ENCODE assay signal across 8 cellular contexts in the genomic region with DNA sequence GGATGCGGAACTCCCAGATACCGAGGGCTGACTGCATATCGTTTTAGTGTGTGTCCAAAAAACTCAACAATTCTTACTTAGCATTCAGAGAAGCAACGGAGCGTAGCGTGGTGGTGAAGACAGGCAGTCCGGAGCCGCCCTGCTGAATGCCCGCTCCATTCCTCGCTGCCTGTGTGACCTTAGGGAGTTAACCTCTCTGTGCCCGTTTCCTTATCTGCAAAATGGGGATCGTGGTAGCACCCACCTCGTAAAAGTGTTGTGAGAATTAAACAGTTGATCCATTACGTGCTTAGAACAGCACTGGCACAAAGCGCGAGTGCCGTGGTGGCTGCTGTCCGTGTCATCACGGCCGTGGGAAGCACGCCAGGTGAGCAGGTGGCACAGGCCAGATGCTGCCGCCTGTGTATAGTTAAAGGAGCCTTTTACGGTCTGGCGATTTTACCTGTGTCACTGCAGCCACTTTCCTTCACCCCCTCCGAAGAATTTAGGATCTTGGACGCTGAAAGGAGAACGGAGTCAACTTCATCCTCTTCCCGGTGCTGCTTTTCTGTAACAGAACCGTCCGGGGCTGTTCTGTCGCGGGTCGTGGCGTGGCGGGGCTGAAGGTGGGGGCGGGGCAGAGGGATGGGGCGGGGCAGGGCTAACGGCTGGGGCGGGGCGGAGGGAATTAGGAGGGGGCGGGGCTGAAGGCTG. TPM values are rescaled to one million over a fixed set of nuclear protein-coding genes. Genes with fewer than 3 reads are reported as not detected.
DNase-seq lines count a peak whose midpoint lies in the region; ATAC-seq, FAIRE-seq and TF ChIP-seq lines count a peak whose summit lies in the region.

No MANE protein-coding gene starts in this region.

- FAIRE-seq in A549 (lab: Jason Lieb, UNC), result no peak

- H3K27ac Mint-ChIP-seq in activated CD4-positive, alpha-beta T cell treated with anti-CD3 and anti-CD28 coated beads, Interleukin-2, amount 10 ng/mL, durations not matched to agents 24 days and 14 days, result no peak overlapping the region
- peak overlapping the region; percentile 44 to 60 for H3K27ac Mint-ChIP-seq in effector memory CD8-positive, alpha-beta T cell

- peaks cover 8% of the 10 kb centered on the region for H3K4me1 Mint-ChIP-seq in activated CD4-positive, alpha-beta T cell treated with anti-CD3 and anti-CD28 coated beads, Interleukin-2, amount 10 ng/mL, durations not matched to agents 24 days and 14 days
- H3K4me1 Mint-ChIP-seq in effector memory CD8-positive, alpha-beta T cell (ENCODE audit: low read depth in 2 of 2), result peaks cover 14 to 15% of the 10 kb centered on the region in 2 donors

- TF ChIP-seq EP300 in A549 (IDR thresholded peaks at IDR 0.05), result no peak

- 0 out of 3 replicates have a peak, but pooled peaks cover 4% of the 10 kb centered on the region for H3K4me1 ChIP-seq in A549
- no peaks in the 10 kb centered on the region for H3K4me1 ChIP-seq in mesodermal cell (ENCODE audit: control insufficient read depth, insufficient read depth, low read length, poor library complexity, severe bottlenecking)
- H3K4me1 ChIP-seq in stomach smooth muscle (ENCODE audit: control insufficient read depth, insufficient read depth, low read length), result peaks cover 4% of the 10 kb centered on the region

- H3K4me2 ChIP-seq in A549, result peak overlapping the region; percentile 93

- H3K9ac ChIP-seq in stomach smooth muscle (ENCODE audit: low read length in 2 of 2), result peak overlapping the region; percentile 77 to 92

- TF ChIP-seq RAD21 in A549 (conservative IDR thresholded peaks at IDR 0.05 in 1 of 2, IDR thresholded peaks at IDR 0.05 in 1 of 2), result no peak

- ATAC-seq in A549 (peak; percentile 28 to 40), GM21528 (IDR thresholded peaks at IDR 0.05; ENCODE audit: low FRiP score, unreplicated experiment) (no peak)
- ATAC-seq in effector memory CD8-positive, alpha-beta T cell (replicated peaks), result peak; percentile 39

- CTCF ChIA-PET in A549 (lab: Yijun Ruan, JAX), result no interaction called here

- no peaks in the 10 kb centered on the region for H3K36me3 ChIP-seq in mesodermal cell (ENCODE audit: control insufficient read depth, insufficient read depth, low read length)
- H3K36me3 ChIP-seq in stomach smooth muscle (ENCODE audit: control insufficient read depth in 2 of 2, insufficient read depth in 2 of 2, low read length in 2 of 2), result no peaks in the 10 kb centered on the region

- POLR2A ChIA-PET in A549 (lab: Yijun Ruan, JAX), result no interaction called here

- H3K4me3 Mint-ChIP-seq in activated CD4-positive, alpha-beta T cell treated with anti-CD3 and anti-CD28 coated beads, Interleukin-2, amount 10 ng/mL, durations not matched to agents 24 days and 14 days, result peak overlapping the region; percentile 77
- peak overlapping the region; percentile 88 to 93 for H3K4me3 Mint-ChIP-seq in effector memory CD8-positive, alpha-beta T cell

- peak overlapping the region; percentile 60 for H3K4me3 ChIP-seq in A549
- H3K4me3 ChIP-seq in GM12875 (ENCODE audit: low read depth, low read length), result peak overlapping the region; percentile 77
- peak overlapping the region; percentile 54 for H3K4me3 ChIP-seq in LNCaP clone FGC (ENCODE audit: low read depth, low read length)
- peak overlapping the region; percentile 38 for H3K4me3 ChIP-seq in mesodermal cell (ENCODE audit: extremely low read depth, insufficient read depth, low read length, poor library complexity, severe bottlenecking)
- H3K4me3 ChIP-seq in stomach smooth muscle (ENCODE audit: low read length in 2 of 2), result peak overlapping the region; percentile 96 to 97

- no peaks in the 10 kb centered on the region for H3K27me3 ChIP-seq in stomach smooth muscle (ENCODE audit: control insufficient read depth in 1 of 2, insufficient read depth in 2 of 2, low read length in 2 of 2)

- peaks cover 55% of the 10 kb centered on the region for H3K27me3 Mint-ChIP-seq in activated CD4-positive, alpha-beta T cell treated with anti-CD3 and anti-CD28 coated beads, Interleukin-2, amount 10 ng/mL, durations not matched to agents 24 days and 14 days
- peaks cover 0 to 4% of the 10 kb centered on the region in 2 donors for H3K27me3 Mint-ChIP-seq in effector memory CD8-positive, alpha-beta T cell

- H3K36me3 Mint-ChIP-seq in activated CD4-positive, alpha-beta T cell treated with anti-CD3 and anti-CD28 coated beads, Interleukin-2, amount 10 ng/mL, durations not matched to agents 24 days and 14 days (ENCODE audit: low read depth), result no peaks in the 10 kb centered on the region
- peaks cover 6% of the 10 kb centered on the region for H3K36me3 Mint-ChIP-seq in effector memory CD8-positive, alpha-beta T cell (ENCODE audit: insufficient read depth)

- H3K9me3 ChIP-seq in A549 (no peaks in the 10 kb centered on the region), mesodermal cell (ENCODE audit: control insufficient read depth, low read length) (no peaks in the 10 kb centered on the region), stomach smooth muscle (ENCODE audit: control insufficient read depth in 2 of 2, low read length in 2 of 2) (no peaks in the 10 kb centered on the region)

- TF ChIP-seq CTCF in A549 (IDR thresholded peaks at IDR 0.05) (no peak), GM12875 (IDR thresholded peaks at IDR 0.05; ENCODE audit: borderline replicate concordance, insufficient read depth, low read depth, low read length) (no peak), LNCaP clone FGC (IDR thresholded peaks at IDR 0.05; ENCODE audit: control insufficient read depth, extremely low read depth, insufficient read depth) (no peak)

- WGBS in A549 (ENCODE audit: missing lambda C conversion rate), result 8% methylated on average over 20 of the region's 41 CpGs
- 3 to 14% methylated on average over 17 to 22 of the region's 41 CpGs for WGBS in mesodermal cell (ENCODE audit: insufficient coverage in 2 of 2), 2 experiments

- TF ChIP-seq POLR2A in A549 (IDR thresholded peaks at IDR 0.05; ENCODE audit: low read length), result no peak

- no peak overlapping the region for H3K27ac ChIP-seq in A549
- H3K27ac ChIP-seq in mesodermal cell (ENCODE audit: low read depth, low read length, severe bottlenecking), result no peak overlapping the region
- H3K27ac ChIP-seq in stomach smooth muscle (ENCODE audit: low read length), result peak overlapping the region; percentile 49

- DNase-seq in A549 (ENCODE audit: low read depth in 1 of 2, low spot score in 1 of 2) (peak; percentile 8 to 9), LNCaP clone FGC (ENCODE audit: low read depth) (peak; percentile 62)
- peak; percentile 79 for DNase-seq in activated CD4-positive, alpha-beta T cell treated with anti-CD3 and anti-CD28 coated beads, Interleukin-2, amount 10 ng/mL, durations not matched to agents 24 days and 14 days
- DNase-seq in effector memory CD8-positive, alpha-beta T cell, result peak; percentile 41 to 48 (median 47)

- intact Hi-C loops in activated CD4-positive, alpha-beta T cell treated with anti-CD3 and anti-CD28 coated beads, Interleukin-2, amount 10 ng/mL, durations not matched to agents 24 days and 14 days (cut with micrococcal nuclease), result loop anchor here (1.0 to 5.0 kb wide), 7 partner anchors 45 to 822 kb away; partner anchors contain the start of genes ANKRD37, CASP3, CYP4V2 and PRIMPOL

- no peaks in the 10 kb centered on the region for H3K9me3 Mint-ChIP-seq in activated CD4-positive, alpha-beta T cell treated with anti-CD3 and anti-CD28 coated beads, Interleukin-2, amount 10 ng/mL, durations not matched to agents 24 days and 14 days
- H3K9me3 Mint-ChIP-seq in effector memory CD8-positive, alpha-beta T cell, result no peaks in the 10 kb centered on the region

TF ChIP-seq in A549, 52 proteins besides CTCF, POLR2A, EP300 and RAD21:
- no peak for TF ChIP-seq ZNF302 (CRISPR knock-in tag; IDR thresholded peaks at IDR 0.05)
- TF ChIP-seq RNF2 (IDR thresholded peaks at IDR 0.05; ENCODE audit: borderline replicate concordance, low read depth), result peak; percentile 79
- peak; percentile 96 for TF ChIP-seq CBX8 (IDR thresholded peaks at IDR 0.05)

RNA-seq across cellular contexts. Expression of gene CCDC110, which starts 0.9 kb away (rescaled TPM):
- polyA plus RNA-seq in A549 (2011; rRNA removed) (0.04 and 0.06 TPM in 2 replicates), A549 (2017; fragmentation: RNase III; extraction: RNeasy Plus Mini Kit Qiagen cat#74134 plus additional on column Dnase treatment) (0.03 TPM in 1 of 3 replicates, not detected in the others)
- not detected in 2 replicates for polyA plus RNA-seq in A549 (2012; cell fraction: cytosol; rRNA removed)
- polyA plus RNA-seq in A549 (2012; cell fraction: nucleus; rRNA removed), result not detected in 2 replicates
- polyA minus RNA-seq in A549 (2011; rRNA and poly(A)+ RNA removed), result not detected in 2 replicates
- not detected in 2 replicates for total RNA-seq in activated CD4-positive, alpha-beta T cell treated with anti-CD3 and anti-CD28 coated beads, Interleukin-2, amount 10 ng/mL, durations not matched to agents 24 days and 14 days
- 0.66 TPM for polyA plus RNA-seq in mesodermal cell (2013, experiment 1 of 2)
- 0.56 TPM for polyA plus RNA-seq in mesodermal cell (2013, experiment 2 of 2)

RNA-seq across cellular contexts. Expression of gene UFSP2, which starts 44.9 kb away (rescaled TPM):
- polyA plus RNA-seq in A549 (2011; rRNA removed), result 32.3 and 35.7 TPM in 2 replicates
- polyA plus RNA-seq in A549 (2012; cell fraction: cytosol; rRNA removed), result 8.0 and 8.9 TPM in 2 replicates
- 2.8 and 2.9 TPM in 2 replicates for polyA plus RNA-seq in A549 (2012; cell fraction: nucleus; rRNA removed)
- polyA plus RNA-seq in A549 (2017; fragmentation: RNase III; extraction: RNeasy Plus Mini Kit Qiagen cat#74134 plus additional on column Dnase treatment), result 14.8 to 16.0 TPM (median 15.1 TPM) in 3 replicates
- polyA minus RNA-seq in A549 (2011; rRNA and poly(A)+ RNA removed), result 11.3 and 15.2 TPM in 2 replicates
- 24.8 and 25.7 TPM in 2 replicates for total RNA-seq in activated CD4-positive, alpha-beta T cell treated with anti-CD3 and anti-CD28 coated beads, Interleukin-2, amount 10 ng/mL, durations not matched to agents 24 days and 14 days
- polyA plus RNA-seq in mesodermal cell (2013, experiment 1 of 2), result 35.2 TPM
- polyA plus RNA-seq in mesodermal cell (2013, experiment 2 of 2), result 33.0 TPM

Comparison
In these comparisons a context has a peak if more than half of its experiments do, and no peak if none do; other contexts are left out.
1. DNase-seq: peak in every context shown above with its lines; median percentile 79 in activated CD4-positive, alpha-beta T cell treated with anti-CD3 and anti-CD28 coated beads, Interleukin-2, amount 10 ng/mL, durations not matched to agents 24 days and 14 days; 62 in LNCaP clone FGC; 47 in effector memory CD8-positive, alpha-beta T cell; 8 in A549.
2. H3K4me3 ChIP-seq: peak in every context shown above with its lines; median percentile 96 in stomach smooth muscle; 77 in GM12875; 60 in A549; 54 in LNCaP clone FGC; 38 in mesodermal cell.